Comparison of ENCODE assay signal across 8 cellular contexts in the genomic region with DNA sequence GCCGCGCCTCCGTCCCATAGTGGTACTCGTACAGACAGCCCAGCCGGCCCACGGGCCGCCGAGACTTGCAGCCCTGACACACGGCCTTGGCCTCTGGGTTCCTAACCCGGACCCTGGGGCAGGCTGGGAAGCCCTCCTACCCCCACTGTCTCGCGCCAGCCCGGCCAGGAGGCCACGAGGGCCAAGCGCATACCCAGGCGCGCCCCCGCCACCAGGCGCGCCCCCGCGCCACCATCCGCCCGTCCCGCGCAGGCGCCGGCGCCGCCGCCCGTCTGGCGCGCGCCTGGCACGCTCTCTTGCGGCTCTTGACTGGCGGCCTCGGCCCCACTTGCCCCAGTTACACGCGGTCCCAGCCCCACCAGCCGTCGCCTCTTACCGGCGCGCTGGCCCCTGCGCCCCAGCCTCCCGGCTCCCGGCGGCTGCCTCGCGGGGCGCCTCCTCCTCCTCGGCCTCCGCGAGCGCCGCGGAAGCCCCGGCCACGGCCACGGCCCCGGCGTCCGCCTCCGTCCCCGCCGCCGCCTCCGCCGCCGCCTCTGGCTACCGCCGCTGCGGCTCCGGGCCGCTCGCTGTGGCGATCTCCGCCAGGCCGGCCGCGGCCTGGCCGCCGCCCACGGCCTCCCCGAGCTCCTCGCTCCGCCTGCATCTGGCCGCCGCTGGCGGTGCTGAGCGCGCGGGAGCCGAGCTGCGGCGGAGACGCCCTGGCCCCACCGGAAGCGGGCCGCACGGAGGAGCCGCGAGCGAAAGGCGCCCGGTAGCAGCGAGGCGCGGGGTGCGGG. TPM values are rescaled to one million over a fixed set of nuclear protein-coding genes. Genes with fewer than 3 reads are reported as not detected.
A peak's percentile ranks its signal among the peaks of the same experiment; 100 is the strongest.
DNase-seq lines count a peak whose midpoint lies in the region; ATAC-seq and TF ChIP-seq lines count a peak whose summit lies in the region.

No MANE protein-coding gene starts in this region.

- H3K79me1 ChIP-seq in H9 (ENCODE audit: insufficient read depth, low read depth, low read length, poor library complexity, severe bottlenecking), result no peaks in the 10 kb centered on the region

- H2BK120ac ChIP-seq in H9 (ENCODE audit: low read depth, low read length, poor library complexity, severe bottlenecking), result no peak overlapping the region

- H3K27ac ChIP-seq in H9 (ENCODE audit: insufficient read length, low read depth, low read length) (no peak overlapping the region), parathyroid adenoma (peak overlapping the region; percentile 69), tibial nerve (peak overlapping the region; percentile 89 to 93 (median 90))

- H2BK15ac ChIP-seq in H9 (ENCODE audit: low read depth, low read length), result no peak overlapping the region; the same call in 1 of the 2 replicates

- no peaks in the 10 kb centered on the region for H3K36me3 Mint-ChIP-seq in H9 (ENCODE audit: insufficient read depth in 1 of 3, low read depth in 3 of 3)
- H3K36me3 Mint-ChIP-seq in activated naive CD8-positive, alpha-beta T cell treated with anti-CD3 and anti-CD28 coated beads for 36 hours, result no peaks in the 10 kb centered on the region

- H3K4me1 ChIP-seq in H9 (ENCODE audit: insufficient read depth, low read length), result no peaks in the 10 kb centered on the region; the same call in 1 of the 2 replicates
- H3K4me1 ChIP-seq in parathyroid adenoma, result no peaks in the 10 kb centered on the region
- peaks cover 0 to 18% (median 7%) of the 10 kb centered on the region in 4 donors for H3K4me1 ChIP-seq in tibial nerve

- no peak overlapping the region for H3K23ac ChIP-seq in H9 (ENCODE audit: insufficient read length, low read depth, low read length)

- H3K14ac ChIP-seq in H9 (ENCODE audit: insufficient read depth, low read length), result peak overlapping the region; percentile 95

- H2AFZ ChIP-seq in H9 (ENCODE audit: low read length) (no peak overlapping the region), parathyroid adenoma (peak overlapping the region; percentile 87)

- DNase-seq in GM06990 (ENCODE audit: extremely low read depth, insufficient read length) (peak; percentile 87), H9 (peak; percentile 78), M059J (ENCODE audit: low read depth) (peak; percentile 72), SKM-1 (lab: John Stamatoyannopoulos, UW; ENCODE audit: unreplicated experiment) (peak; percentile 69), Right ventricle myocardium superior (peak; percentile 90), tibial nerve (ENCODE audit: low spot score in 2 of 2) (peak; percentile 47 to 58)
- peak; percentile 78 for DNase-seq in activated naive CD8-positive, alpha-beta T cell treated with anti-CD3 and anti-CD28 coated beads for 36 hours

- H3K4me3 Mint-ChIP-seq in H9, result peak overlapping the region; percentile 87 to 91
- peak overlapping the region; percentile 91 for H3K4me3 Mint-ChIP-seq in activated naive CD8-positive, alpha-beta T cell treated with anti-CD3 and anti-CD28 coated beads for 36 hours

- no peaks in the 10 kb centered on the region for H3K36me3 ChIP-seq in GM06990 (ENCODE audit: control insufficient read depth, insufficient read depth, low read length)
- H3K36me3 ChIP-seq in parathyroid adenoma (ENCODE audit: control insufficient read depth, insufficient read depth, low read length), result no peaks in the 10 kb centered on the region
- H3K36me3 ChIP-seq in tibial nerve, result no peaks in the 10 kb centered on the region

- peak overlapping the region; percentile 11 to 92 (median 89); a peak in 5 of 7 replicates for H3K27ac Mint-ChIP-seq in H9
- H3K27ac Mint-ChIP-seq in activated naive CD8-positive, alpha-beta T cell treated with anti-CD3 and anti-CD28 coated beads for 36 hours, result peak overlapping the region; percentile 88

- H3K27me3 Mint-ChIP-seq in H9 (ENCODE audit: low read depth), result peaks cover 28% of the 10 kb centered on the region
- H3K27me3 Mint-ChIP-seq in activated naive CD8-positive, alpha-beta T cell treated with anti-CD3 and anti-CD28 coated beads for 36 hours, result no peaks in the 10 kb centered on the region

- H3K9ac ChIP-seq in H9 (ENCODE audit: extremely low read depth, insufficient read length, low read length) (peak overlapping the region; percentile 54), parathyroid adenoma (no peak overlapping the region)

- H3K4me1 Mint-ChIP-seq in H9, result peaks cover 8 to 10% of the 10 kb centered on the region in 2 experiments
- peaks cover 19% of the 10 kb centered on the region for H3K4me1 Mint-ChIP-seq in activated naive CD8-positive, alpha-beta T cell treated with anti-CD3 and anti-CD28 coated beads for 36 hours

- H2BK12ac ChIP-seq in H9 (ENCODE audit: insufficient read length, low read depth, low read length), result no peak overlapping the region

- peak; percentile 96 for ATAC-seq in Right ventricle myocardium superior (ENCODE audit: poor library complexity)

- H3K9me3 Mint-ChIP-seq in H9, result no peaks in the 10 kb centered on the region
- no peaks in the 10 kb centered on the region for H3K9me3 Mint-ChIP-seq in activated naive CD8-positive, alpha-beta T cell treated with anti-CD3 and anti-CD28 coated beads for 36 hours

- H4K5ac ChIP-seq in H9 (ENCODE audit: insufficient read length, low read depth, low read length), result no peak overlapping the region

- no peak overlapping the region for H3K56ac ChIP-seq in H9 (ENCODE audit: insufficient read length, low read depth, low read length)

- TF ChIP-seq EP300 in tibial nerve (IDR thresholded peaks at IDR 0.05), result peak in 1 of 2 donors; percentile 51

- H3K4ac ChIP-seq in H9 (ENCODE audit: low read depth, low read length), result no peak overlapping the region

- no CpG with 5 or more reads among the region's 112 CpGs for WGBS in H9 (ENCODE audit: extremely low coverage, insufficient read length, low lambda C conversion rate)
- WGBS in tibial nerve, 2 donors, result 0 to 1% methylated on average over 22 to 77 of the region's 112 CpGs

- H3K4me2 ChIP-seq in H9 (ENCODE audit: insufficient read depth, insufficient read length, low read length) (peak overlapping the region; percentile 46), parathyroid adenoma (ENCODE audit: low read length) (peak overlapping the region; percentile 84)

- TF ChIP-seq CTCF in GM06990 (IDR thresholded peaks at IDR 0.05; ENCODE audit: insufficient read depth, low read length, poor library complexity, severe bottlenecking) (no peak), H9 (conservative IDR thresholded peaks at IDR 0.05) (no peak), parathyroid adenoma (IDR thresholded peaks at IDR 0.05) (no peak), tibial nerve (IDR thresholded peaks at IDR 0.05) (peak in 2 of 5 experiments; percentile 10 to 12)

- H3K79me2 ChIP-seq in H9 (ENCODE audit: insufficient read depth, low read length) (no peaks in the 10 kb centered on the region), parathyroid adenoma (no peaks in the 10 kb centered on the region)

- H2BK5ac ChIP-seq in H9 (ENCODE audit: insufficient read length, low read length), result no peak overlapping the region

- no peaks in the 10 kb centered on the region for H3K23me2 ChIP-seq in H9 (ENCODE audit: insufficient read length, low read depth, low read length, poor library complexity, severe bottlenecking)

- H4K20me1 ChIP-seq in H9 (ENCODE audit: control insufficient read depth, insufficient read depth, insufficient read length), result no peaks in the 10 kb centered on the region

- H3K27me3 ChIP-seq in GM06990 (replicated peaks; ENCODE audit: control insufficient read depth, insufficient read depth, low read length) (no peaks in the 10 kb centered on the region), H9 (ENCODE audit: insufficient read depth, low read length) (peaks cover 18% of the 10 kb centered on the region; the same call in 1 of the 2 replicates), parathyroid adenoma (ENCODE audit: control insufficient read depth, insufficient read depth, low read length) (no peaks in the 10 kb centered on the region), tibial nerve (no peaks in the 10 kb centered on the region)

- no peak overlapping the region for H4K91ac ChIP-seq in H9 (ENCODE audit: insufficient read length, low read depth, low read length)

- peak; percentile 56 to 58 for TF ChIP-seq POLR2A in tibial nerve (IDR thresholded peaks at IDR 0.05)

- H3K9me3 ChIP-seq in H9 (ENCODE audit: control insufficient read depth, low read depth, low read length), result no peaks in the 10 kb centered on the region
- H3K9me3 ChIP-seq in parathyroid adenoma (ENCODE audit: control insufficient read depth, low read length), result no peaks in the 10 kb centered on the region
- H3K9me3 ChIP-seq in tibial nerve, result no peaks in the 10 kb centered on the region

- intact Hi-C loops in Right ventricle myocardium superior (cut with DNase I), result no loop called here

- H3K4me3 ChIP-seq in GM06990 (replicated peaks; ENCODE audit: low read depth, low read length) (peak overlapping the region; percentile 95), parathyroid adenoma (ENCODE audit: low read depth, low read length) (peak overlapping the region; percentile 75), tibial nerve (peak overlapping the region; percentile 62 to 89 (median 80))

- no peak overlapping the region for H2AK5ac ChIP-seq in H9 (ENCODE audit: insufficient read length, low read length)

- H4K8ac ChIP-seq in H9 (replicated peaks; ENCODE audit: insufficient read length, low read depth, low read length), result no peak overlapping the region

- no peak overlapping the region for H3T11ph ChIP-seq in H9 (ENCODE audit: low read length)

- H3K18ac ChIP-seq in H9 (ENCODE audit: insufficient read length, low read depth, low read length), result peak overlapping the region; percentile 28

- no peak overlapping the region for H2BK20ac ChIP-seq in H9 (ENCODE audit: low read depth, low read length, poor library complexity, severe bottlenecking)

RNA-seq across cellular contexts. Expression of a gene that starts 0.4 kb away (rescaled TPM):
- total RNA-seq in H9 (2021) (16.1 and 18.3 TPM in 2 replicates), Right ventricle myocardium superior (30.6 TPM), tibial nerve (10 to 100 TPM; 14.9 to 34.8 (median 25.5) TPM)
- 22.9 and 24.2 TPM in 2 replicates for total RNA-seq in M059J (2014; rRNA removed; shearing (Covaris generic))
- 10 to 100 TPM; 14.9 to 15.3 TPM for total RNA-seq in activated naive CD8-positive, alpha-beta T cell treated with anti-CD3 and anti-CD28 coated beads for 36 hours
